19 cellular contexts compared by ENCODE assay signal in the genomic region with DNA sequence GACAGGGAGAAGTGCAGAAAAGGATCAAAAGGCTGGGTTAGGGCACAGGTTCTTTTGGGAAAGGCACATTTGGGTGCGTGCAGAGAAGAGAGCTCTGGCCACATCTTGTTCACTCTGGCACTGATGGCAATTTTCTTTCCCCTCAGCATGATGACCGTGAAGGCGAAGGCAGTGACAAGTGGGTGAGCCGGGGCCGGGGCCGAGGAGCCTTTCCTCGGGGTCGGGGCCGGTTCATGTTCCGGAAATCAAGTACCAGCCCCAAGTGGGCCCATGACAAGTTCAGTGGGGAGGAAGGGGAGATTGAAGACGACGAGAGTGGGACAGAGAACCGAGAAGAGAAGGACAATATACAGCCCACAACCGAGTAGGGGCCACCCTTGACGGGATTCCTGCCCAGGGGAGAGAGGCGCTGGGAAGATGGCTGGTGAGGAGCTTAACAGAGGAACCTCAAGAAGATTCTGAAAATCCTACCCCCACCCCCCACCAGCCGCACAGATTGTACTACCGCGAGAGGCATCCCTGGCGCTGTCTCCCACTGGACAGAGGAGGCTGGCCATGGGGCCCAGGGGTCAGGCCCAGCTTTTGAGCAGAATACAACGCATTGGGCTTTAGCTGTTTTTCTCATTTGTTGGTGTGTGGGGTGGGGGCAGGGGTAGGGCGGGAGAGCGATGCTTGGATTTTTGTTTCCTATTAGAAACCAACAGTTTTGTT. TPM values are rescaled to one million over a fixed set of nuclear protein-coding genes. Genes with fewer than 3 reads are reported as not detected.
DNase-seq lines count a peak whose midpoint lies in the region; ATAC-seq, FAIRE-seq and TF ChIP-seq lines count a peak whose summit lies in the region.
"Had no signal": no experiment of that assay in that cellular context is flagged by ENCODE, and none has a peak within 500 bp of the region (broad histone marks: within the 10 kb centered on the region; RNA-seq: fewer than 3 reads in every experiment).

No MANE protein-coding gene starts in this region.

- TF ChIP-seq POLR2A in HepG2 (IDR thresholded peaks at IDR 0.05; ENCODE audit: insufficient read depth in 1 of 2, low read depth in 2 of 2, low read length in 2 of 2): no peak

- H3K27me3 Mint-ChIP-seq in activated naive CD4-positive, alpha-beta T cell treated with anti-CD3 and anti-CD28 coated beads for 36 hours (ENCODE audit: low read depth): no peaks in the 10 kb centered on the region
- H3K27me3 Mint-ChIP-seq in activated CD4-positive, alpha-beta memory T cell treated with anti-CD3 and anti-CD28 coated beads for 36 hours: no peaks in the 10 kb centered on the region

- TF ChIP-seq CTCF in HepG2 (CRISPR knock-in tag; IDR thresholded peaks at IDR 0.05) (no peak), upper lobe of right lung (IDR thresholded peaks at IDR 0.05) (no peak), brain microvascular endothelial cell (IDR thresholded peaks at IDR 0.05; ENCODE audit: low read depth, low read length, missing control alignments) (no peak)

- 96% methylated on average over 23 of the region's 23 CpGs for WGBS in HepG2 (ENCODE audit: low lambda C conversion rate)

- no peaks in the 10 kb centered on the region for H3K27me3 ChIP-seq in HepG2 (ENCODE audit: control insufficient read depth in 1 of 2, insufficient read depth in 2 of 2, low read length in 2 of 2)
- H3K27me3 ChIP-seq in upper lobe of right lung: no peaks in the 10 kb centered on the region
- H3K27me3 ChIP-seq in brain microvascular endothelial cell (replicated peaks): no peaks in the 10 kb centered on the region
- H3K27me3 ChIP-seq: transverse colon had no signal

- no peak for FAIRE-seq in HepG2 (lab: Jason Lieb, UNC)
- FAIRE-seq: HTR-8/SVneo had no signal

- no TSS peak for BruUV-seq in HepG2 (replicated peaks; lab: Mats Ljungman, UMichigan)

- H3K9me3 Mint-ChIP-seq in activated naive CD4-positive, alpha-beta T cell treated with anti-CD3 and anti-CD28 coated beads for 36 hours: no peaks in the 10 kb centered on the region
- no peaks in the 10 kb centered on the region for H3K9me3 Mint-ChIP-seq in activated CD4-positive, alpha-beta memory T cell treated with anti-CD3 and anti-CD28 coated beads for 36 hours
- H3K9me3 Mint-ChIP-seq: CD8-positive, alpha-beta T cell had no signal

- no peak overlapping the region for H3K27ac ChIP-seq in HepG2 (ENCODE audit: extremely low read length, insufficient read depth, low read length)
- H3K27ac ChIP-seq in upper lobe of right lung: no peak overlapping the region
- H3K27ac ChIP-seq in brain microvascular endothelial cell: no peak overlapping the region

- H3K4me1 ChIP-seq in HepG2 (ENCODE audit: insufficient read depth, low read length): peaks cover 29% of the 10 kb centered on the region
- H3K4me1 ChIP-seq in upper lobe of right lung: peaks cover 21% of the 10 kb centered on the region

- in situ Hi-C loops in HepG2 (cut with HindIII; ENCODE audit: extremely low pct_ligation_motif_present, low pct_unique_long_range_greater_than_20kb) (no loop called here), brain microvascular endothelial cell (cut with HindIII; ENCODE audit: low pct_ligation_motif_present, low sequenced_read_pairs) (no loop called here)

- H2AFZ ChIP-seq in HepG2 (ENCODE audit: low read length): no peak overlapping the region

- ATAC-seq in HepG2: no peak
- ATAC-seq in upper lobe of right lung: no peak
- ATAC-seq: CD8-positive, alpha-beta T cell; Panc1 had no signal

- H3K36me3 ChIP-seq in HepG2 (replicated peaks in 1 of 2; ENCODE audit: control insufficient read depth in 1 of 2, insufficient read depth in 2 of 2, low read length in 2 of 2) (peaks cover 29 to 54% of the 10 kb centered on the region in 2 experiments), upper lobe of right lung (peaks cover 58% of the 10 kb centered on the region), brain microvascular endothelial cell (replicated peaks) (peaks cover 41% of the 10 kb centered on the region)

- peak overlapping the region; percentile 68 for H3K27ac Mint-ChIP-seq in activated naive CD4-positive, alpha-beta T cell treated with anti-CD3 and anti-CD28 coated beads for 36 hours
- H3K27ac Mint-ChIP-seq in activated CD4-positive, alpha-beta memory T cell treated with anti-CD3 and anti-CD28 coated beads for 36 hours: peak overlapping the region; percentile 73

- TF ChIP-seq RAD21 in HepG2 (CRISPR knock-in tag; IDR thresholded peaks at IDR 0.05): no peak

- peaks cover 76% of the 10 kb centered on the region for H3K4me1 Mint-ChIP-seq in activated naive CD4-positive, alpha-beta T cell treated with anti-CD3 and anti-CD28 coated beads for 36 hours (ENCODE audit: low read depth)
- H3K4me1 Mint-ChIP-seq in activated CD4-positive, alpha-beta memory T cell treated with anti-CD3 and anti-CD28 coated beads for 36 hours (ENCODE audit: low read depth): peaks cover 70% of the 10 kb centered on the region

- POLR2A ChIA-PET in activated CD4-positive, alpha-beta memory T cell treated with anti-CD3 and anti-CD28 coated beads for 36 hours (lab: Charles Lee): no interaction called here
- POLR2A ChIA-PET in HepG2 (lab: Yijun Ruan, JAX): interaction anchor here (0.7 to 1.4 kb wide), 2 partner anchors 97 to 181 kb away, joined by 4 to 5 read pairs; no protein-coding TSS in a partner anchor

- no peak overlapping the region for H3K4me2 ChIP-seq in HepG2 (ENCODE audit: low read depth, low read length)

- no peak overlapping the region for H3K9ac ChIP-seq in HepG2 (ENCODE audit: insufficient read depth, low read depth, low read length)

- TF ChIP-seq EP300 in HepG2 (IDR thresholded peaks at IDR 0.05; ENCODE audit: low read depth in 2 of 2, low read length in 2 of 2): no peak
- no peak for TF ChIP-seq EP300 in HepG2 (CRISPR knock-in tag; IDR thresholded peaks at IDR 0.05; ENCODE audit: borderline replicate concordance)

- peaks cover 24% of the 10 kb centered on the region for H3K36me3 Mint-ChIP-seq in activated naive CD4-positive, alpha-beta T cell treated with anti-CD3 and anti-CD28 coated beads for 36 hours (ENCODE audit: low read depth)
- H3K36me3 Mint-ChIP-seq in activated CD4-positive, alpha-beta memory T cell treated with anti-CD3 and anti-CD28 coated beads for 36 hours: peaks cover 45% of the 10 kb centered on the region

- CTCF ChIA-PET in activated naive CD4-positive, alpha-beta T cell treated with anti-CD3 and anti-CD28 coated beads for 36 hours (lab: Charles Lee): interaction anchor here (1.1 to 1.7 kb wide), 3 partner anchors 10 to 154 kb away, joined by 3 to 5 read pairs (median 3); partner anchors contain the start of gene TRAPPC3
- CTCF ChIA-PET in activated CD4-positive, alpha-beta memory T cell treated with anti-CD3 and anti-CD28 coated beads for 36 hours (lab: Charles Lee): interaction anchor here (1.0 kb wide), 1 partner anchor 18 kb away, joined by 3 read pairs; no protein-coding TSS in a partner anchor
- CTCF ChIA-PET in HepG2 (lab: Yijun Ruan, JAX; ENCODE audit: low intra/inter-chr PET ratio, low total read pairs): no interaction called here

- no peaks in the 10 kb centered on the region for H3K9me3 ChIP-seq in HepG2 (ENCODE audit: low read length)
- no peaks in the 10 kb centered on the region for H3K9me3 ChIP-seq in upper lobe of right lung
- H3K9me3 ChIP-seq: transverse colon had no signal

- peaks cover 8% of the 10 kb centered on the region for H3K79me2 ChIP-seq in HepG2 (ENCODE audit: insufficient read depth, low read length)

- no peak overlapping the region for H3K4me3 Mint-ChIP-seq in activated naive CD4-positive, alpha-beta T cell treated with anti-CD3 and anti-CD28 coated beads for 36 hours
- H3K4me3 Mint-ChIP-seq in activated CD4-positive, alpha-beta memory T cell treated with anti-CD3 and anti-CD28 coated beads for 36 hours: no peak overlapping the region
- H3K4me3 Mint-ChIP-seq: CD8-positive, alpha-beta T cell had no signal

- H4K20me1 ChIP-seq in HepG2 (ENCODE audit: insufficient read depth, low read length): no peaks in the 10 kb centered on the region; the same call in 1 of the 2 replicates

- no peak overlapping the region for H3K4me3 ChIP-seq in HepG2 (replicated peaks in 1 of 3; ENCODE audit: insufficient read depth in 1 of 3, low read depth in 2 of 3, low read length in 3 of 3)
- no peak overlapping the region for H3K4me3 ChIP-seq in upper lobe of right lung
- no peak overlapping the region for H3K4me3 ChIP-seq in brain microvascular endothelial cell (ENCODE audit: low read depth, low read length)
- H3K4me3 ChIP-seq: transverse colon had no signal

- no peak for DNase-seq in activated naive CD4-positive, alpha-beta T cell treated with anti-CD3 and anti-CD28 coated beads for 36 hours
- no peak for DNase-seq in activated naive CD4-positive, alpha-beta T cell treated with anti-CD3 and anti-CD28 coated beads, Interleukin-2, amount 50 U/mL, for 16 hours
- DNase-seq in activated CD4-positive, alpha-beta memory T cell treated with anti-CD3 and anti-CD28 coated beads for 36 hours: no peak
- DNase-seq in HepG2 (ENCODE audit: low spot score) (no peak), upper lobe of right lung (peak; percentile 61), cortex of kidney (lab: John Stamatoyannopoulos, UW) (no peak), brain microvascular endothelial cell (no peak), HuH-7 (ENCODE audit: low spot score) (no peak)
- DNase-seq: activated CD4-positive, alpha-beta T cell treated with anti-CD3 and anti-CD28 coated beads, Interleukin-2, amount 50 U/mL, for 48 hours; activated naive CD4-positive, alpha-beta T cell; CD8-positive, alpha-beta T cell; DMS79; foreskin melanocyte; NCI-H2171; NCI-H748 treated with DMSO at 0.1 percent for 48 hours; retina; transverse colon had no signal

- intact Hi-C loops in activated naive CD4-positive, alpha-beta T cell treated with anti-CD3 and anti-CD28 coated beads for 36 hours (cut with micrococcal nuclease): no loop called here
- intact Hi-C loops in activated CD4-positive, alpha-beta memory T cell treated with anti-CD3 and anti-CD28 coated beads for 36 hours (cut with micrococcal nuclease): no loop called here
- intact Hi-C loops in HepG2 (cut with micrococcal nuclease; ENCODE audit: unreplicated experiment): no loop called here
- intact Hi-C loops in upper lobe of right lung (cut with DNase I): no loop called here

RNA-seq across cellular contexts. Expression of gene SH3D21, which starts 2.4 kb away (rescaled TPM):
- 1 to 10 TPM; 2.3 to 2.7 TPM for total RNA-seq in activated naive CD4-positive, alpha-beta T cell treated with anti-CD3 and anti-CD28 coated beads for 36 hours
- total RNA-seq in activated CD4-positive, alpha-beta memory T cell treated with anti-CD3 and anti-CD28 coated beads for 36 hours: 10 to 100 TPM; 16.9 to 18.1 TPM
- total RNA-seq in HepG2 (2016; rRNA removed; fragmentation: Illumina TruSeq; extraction: Trizol) (1.4 and 5.1 TPM in 2 replicates), upper lobe of right lung (10.2 TPM)
- 0.79 and 0.81 TPM in 2 replicates for total RNA-seq in HepG2 (2016; cell fraction: cytosol; rRNA removed; fragmentation: Illumina TruSeq; extraction: Trizol; ENCODE audit: low read depth)
- 0.98 and 4.8 TPM in 2 replicates for total RNA-seq in HepG2 (2016; cell fraction: insoluble cytoplasmic fraction; rRNA removed; fragmentation: Illumina TruSeq; extraction: Trizol)
- total RNA-seq in HepG2 (2016; cell fraction: membrane; rRNA removed; fragmentation: Illumina TruSeq; extraction: Trizol): 1.1 TPM in 2 replicates
- 6.7 and 7.2 TPM in 2 replicates for total RNA-seq in HepG2 (2016; cell fraction: nucleus; rRNA removed; fragmentation: Illumina TruSeq; extraction: Trizol)
- polyA plus RNA-seq in HepG2 (2011; rRNA removed): 8.6 and 8.7 TPM in 2 replicates
- polyA plus RNA-seq in HepG2 (2011; cell fraction: cytosol; rRNA removed): 1.6 and 1.7 TPM in 2 replicates
- polyA plus RNA-seq in HepG2 (2011; cell fraction: nucleus; rRNA removed): 84.9 and 116 TPM in 2 replicates
- 6.9 and 8.0 TPM in 2 replicates for polyA plus RNA-seq in HepG2 (2012)
- 0.40 and 0.63 TPM in 2 replicates for polyA plus RNA-seq in HepG2 (2016; cell fraction: cytosol; fragmentation: Illumina TruSeq; extraction: Trizol; ENCODE audit: low read depth)
- 2.1 and 2.3 TPM in 2 replicates for polyA plus RNA-seq in HepG2 (2016; cell fraction: insoluble cytoplasmic fraction; fragmentation: Illumina TruSeq; extraction: Trizol; ENCODE audit: low read depth)
- polyA plus RNA-seq in HepG2 (2016; cell fraction: membrane; fragmentation: Illumina TruSeq; extraction: Trizol; ENCODE audit: low read depth): 1.0 and 1.1 TPM in 2 replicates
- 21.9 and 30.8 TPM in 2 replicates for polyA plus RNA-seq in HepG2 (2016; cell fraction: nucleus; fragmentation: Illumina TruSeq; extraction: Trizol; ENCODE audit: insufficient read depth, low read depth)
- polyA minus RNA-seq in HepG2 (2011; rRNA and poly(A)+ RNA removed; ENCODE audit: low replicate concordance): 3.0 and 3.2 TPM in 2 replicates
- polyA minus RNA-seq in HepG2 (2011; cell fraction: cytosol; rRNA and poly(A)+ RNA removed): 1.1 and 1.7 TPM in 2 replicates
- polyA minus RNA-seq in HepG2 (2011; cell fraction: nucleus; rRNA and poly(A)+ RNA removed): 15.7 and 16.0 TPM in 2 replicates

RNA-seq across cellular contexts. Expression of gene EVA1B, which starts 19.6 kb away (rescaled TPM):
- 1 to 10 TPM; 1.9 to 2.1 TPM for total RNA-seq in activated naive CD4-positive, alpha-beta T cell treated with anti-CD3 and anti-CD28 coated beads for 36 hours
- total RNA-seq in activated CD4-positive, alpha-beta memory T cell treated with anti-CD3 and anti-CD28 coated beads for 36 hours: 10 to 100 TPM; 11.6 to 12.8 TPM
- 3.8 and 6.6 TPM in 2 replicates for total RNA-seq in HepG2 (2016; rRNA removed; fragmentation: Illumina TruSeq; extraction: Trizol)
- 17.4 and 24.0 TPM in 2 replicates for total RNA-seq in HepG2 (2016; cell fraction: cytosol; rRNA removed; fragmentation: Illumina TruSeq; extraction: Trizol; ENCODE audit: low read depth)
- total RNA-seq in HepG2 (2016; cell fraction: insoluble cytoplasmic fraction; rRNA removed; fragmentation: Illumina TruSeq; extraction: Trizol): 5.1 and 5.9 TPM in 2 replicates
- 15.5 and 17.9 TPM in 2 replicates for total RNA-seq in HepG2 (2016; cell fraction: membrane; rRNA removed; fragmentation: Illumina TruSeq; extraction: Trizol)
- total RNA-seq in HepG2 (2016; cell fraction: nucleus; rRNA removed; fragmentation: Illumina TruSeq; extraction: Trizol): 2.5 and 2.7 TPM in 2 replicates
- 3.9 and 5.8 TPM in 2 replicates for polyA plus RNA-seq in HepG2 (2011; rRNA removed)
- polyA plus RNA-seq in HepG2 (2011; cell fraction: cytosol; rRNA removed): 4.7 and 13.2 TPM in 2 replicates
- polyA plus RNA-seq in HepG2 (2011; cell fraction: nucleus; rRNA removed): 7.5 and 8.1 TPM in 2 replicates
- polyA plus RNA-seq in HepG2 (2012): 2.8 and 7.2 TPM in 2 replicates
- 17.5 and 21.2 TPM in 2 replicates for polyA plus RNA-seq in HepG2 (2016; cell fraction: cytosol; fragmentation: Illumina TruSeq; extraction: Trizol; ENCODE audit: low read depth)
- 3.5 and 4.8 TPM in 2 replicates for polyA plus RNA-seq in HepG2 (2016; cell fraction: insoluble cytoplasmic fraction; fragmentation: Illumina TruSeq; extraction: Trizol; ENCODE audit: low read depth)
- polyA plus RNA-seq in HepG2 (2016; cell fraction: membrane; fragmentation: Illumina TruSeq; extraction: Trizol; ENCODE audit: low read depth): 12.3 and 13.6 TPM in 2 replicates
- polyA plus RNA-seq in HepG2 (2016; cell fraction: nucleus; fragmentation: Illumina TruSeq; extraction: Trizol; ENCODE audit: insufficient read depth, low read depth): 5.0 and 5.9 TPM in 2 replicates
- 1.2 and 5.8 TPM in 2 replicates for polyA minus RNA-seq in HepG2 (2011; rRNA and poly(A)+ RNA removed; ENCODE audit: low replicate concordance)
- polyA minus RNA-seq in HepG2 (2011; cell fraction: cytosol; rRNA and poly(A)+ RNA removed): 2.5 and 3.6 TPM in 2 replicates
- polyA minus RNA-seq in HepG2 (2011; cell fraction: nucleus; rRNA and poly(A)+ RNA removed): 0.50 and 0.90 TPM in 2 replicates
- total RNA-seq in upper lobe of right lung: 27.2 TPM
